11 cellular contexts compared by ENCODE assay signal in the genomic region with DNA sequence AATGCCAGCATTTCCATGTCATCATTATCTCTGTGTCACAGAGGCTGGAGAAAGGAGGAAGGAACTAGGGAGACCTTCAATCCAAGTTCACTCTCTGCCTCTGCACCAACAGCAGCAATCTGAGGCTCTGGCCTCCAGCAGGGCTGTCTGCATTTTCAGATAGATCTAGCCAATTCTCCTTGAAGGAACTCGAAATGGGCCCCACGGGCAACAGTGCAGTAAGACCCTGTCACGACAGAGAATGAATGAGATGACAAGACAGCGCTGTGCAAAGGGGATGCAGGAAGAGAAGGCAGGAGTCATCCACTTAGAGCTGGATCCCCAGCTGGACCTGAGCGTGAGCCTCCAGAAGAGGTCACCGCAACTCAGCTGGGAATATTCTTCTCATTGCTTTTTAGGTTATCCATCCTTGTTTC.
DNase-seq lines count a peak whose midpoint lies in the region; ATAC-seq and TF ChIP-seq lines count a peak whose summit lies in the region.
"Had no signal": no experiment of that assay in that cellular context is flagged by ENCODE, and none has a peak within 500 bp of the region (broad histone marks: within the 10 kb centered on the region; RNA-seq: fewer than 3 reads in every experiment).

No MANE protein-coding gene starts in this region.

- H3K4me3 ChIP-seq in fibroblast of the aortic adventitia (ENCODE audit: low read depth, low read length) (no peak overlapping the region), neural progenitor cell (no peak overlapping the region)
- H3K4me3 ChIP-seq: gastroesophageal sphincter, SJSA1 had no signal

- POLR2A ChIA-PET in GM10248 (lab: Yijun Ruan, JAX): no interaction called here

- H3K36me3 ChIP-seq in neural progenitor cell: no peaks in the 10 kb centered on the region
- H3K36me3 ChIP-seq: SJSA1 had no signal

- H4K20me1 ChIP-seq in neural progenitor cell (ENCODE audit: low read depth): no peaks in the 10 kb centered on the region

- ATAC-seq in HG03520 (IDR thresholded peaks at IDR 0.05; ENCODE audit: unreplicated experiment) (no peak), GM18519 (IDR thresholded peaks at IDR 0.05; ENCODE audit: low FRiP score, unreplicated experiment) (no peak), omental fat pad (ENCODE audit: low FRiP score) (no peak)

- peaks cover 2% of the 10 kb centered on the region for H3K27me3 Mint-ChIP-seq in neural progenitor cell (ENCODE audit: insufficient read depth, low read depth)

- H3K9me3 ChIP-seq in neural progenitor cell (ENCODE audit: low read depth): no peaks in the 10 kb centered on the region
- H3K9me3 ChIP-seq: gastroesophageal sphincter, SJSA1 had no signal

- no peak overlapping the region for H3K9ac ChIP-seq in neural progenitor cell

- H3K27ac ChIP-seq in neural progenitor cell: no peak overlapping the region
- H3K27ac ChIP-seq: SJSA1 had no signal

- CTCF ChIA-PET in GM10248 (lab: Yijun Ruan, JAX): interaction anchor here (1.0 to 1.5 kb wide), 2 partner anchors 40 to 334 kb away, joined by 3 read pairs; no protein-coding TSS in a partner anchor

- H3K4me2 ChIP-seq in neural progenitor cell: no peak overlapping the region

- no peaks in the 10 kb centered on the region for H3F3A ChIP-seq in neural progenitor cell (ENCODE audit: low read depth)

- H3K9me3 Mint-ChIP-seq in neural progenitor cell: no peaks in the 10 kb centered on the region

- no peaks in the 10 kb centered on the region for H3K4me1 ChIP-seq in neural progenitor cell
- H3K4me1 ChIP-seq: gastroesophageal sphincter, SJSA1 had no signal

- no peak overlapping the region for H2AFZ ChIP-seq in neural progenitor cell (replicated peaks)

- H3K36me3 Mint-ChIP-seq in neural progenitor cell: no peaks in the 10 kb centered on the region

- H3K27ac Mint-ChIP-seq in neural progenitor cell: no peak overlapping the region

- peak; percentile 35 for DNase-seq in DMS53 treated with DMSO at 0.1 percent for 48 hours (lab: John Stamatoyannopoulos, UW; ENCODE audit: unreplicated experiment)
- peak; percentile 52 for DNase-seq in SK-MEL-5 (ENCODE audit: low read depth, low spot score)
- DNase-seq in fibroblast of the aortic adventitia (ENCODE audit: low read depth): peak; percentile 62
- peak; percentile 25 for DNase-seq in neural progenitor cell (ENCODE audit: low spot score)
- DNase-seq in GM10248 (ENCODE audit: extremely low spot score): no peak
- DNase-seq in omental fat pad (ENCODE audit: low spot score): no peak
- DNase-seq: activated gamma-delta T cell treated with Interleukin-2 at 50 U/mL for 16 hours had no signal

- no peaks in the 10 kb centered on the region for H3K27me3 ChIP-seq in neural progenitor cell
- H3K27me3 ChIP-seq: gastroesophageal sphincter, SJSA1 had no signal

- in situ Hi-C loops in SK-MEL-5 (cut with HindIII; ENCODE audit: low pct_unique_long_range_greater_than_20kb, low sequenced_read_pairs): no loop called here

- H3K79me2 ChIP-seq in neural progenitor cell (ENCODE audit: low read depth): no peaks in the 10 kb centered on the region

- TF ChIP-seq CTCF in fibroblast of the aortic adventitia (IDR thresholded peaks at IDR 0.05; ENCODE audit: insufficient read depth, low read length) (peak; percentile 70), neural progenitor cell (IDR thresholded peaks at IDR 0.05) (peak; percentile 47), GM10248 (IDR thresholded peaks at IDR 0.05; ENCODE audit: control extremely low read depth, extremely low read depth, low read depth, missing control alignments) (no peak), omental fat pad (IDR thresholded peaks at IDR 0.05) (no peak)

- peaks cover 15% of the 10 kb centered on the region for H3K4me1 Mint-ChIP-seq in neural progenitor cell

- no peak overlapping the region for H3K4me3 Mint-ChIP-seq in neural progenitor cell

Comparison
In these comparisons a context has a peak if more than half of its experiments do, and no peak if none do; other contexts are left out.
1. DNase-seq: peak in DMS53 treated with DMSO at 0.1 percent for 48 hours (single experiment), SK-MEL-5 (single experiment), fibroblast of the aortic adventitia (single experiment) and neural progenitor cell (single experiment); none in GM10248 (single experiment) and omental fat pad (single experiment).
2. CTCF ChIP-seq: peak in fibroblast of the aortic adventitia (single experiment) and neural progenitor cell (single experiment); none in GM10248 (single experiment) and omental fat pad (0 of 3).